1 cellular context compared by ENCODE assay signal in genomic region chr6:31822038-31822821, GRCh38.
TF ChIP-seq lines count a peak whose summit lies in the region.

No MANE protein-coding gene starts in this region.

TF ChIP-seq in HepG2, 621 proteins besides CTCF, POLR2A, EP300 and RAD21 (continued from another document and continues in another):
- TF ChIP-seq TFE3 (CRISPR knock-in tag; IDR thresholded peaks at IDR 0.05) (0 out of 2 replicates have a peak, but pooled peaks have one; percentile 28), ZNF816 (CRISPR knock-in tag; IDR thresholded peaks at IDR 0.05; ENCODE audit: borderline replicate concordance) (peak; percentile 69), CCAR2 (optimal IDR thresholded peaks at IDR 0.05; ENCODE audit: low read depth, low read length) (no peak), SOX6 (IDR thresholded peaks at IDR 0.05) (no peak), SOX6 (CRISPR knock-in tag; IDR thresholded peaks at IDR 0.05) (peak; percentile 44), DPF2 (CRISPR knock-in tag; IDR thresholded peaks at IDR 0.05; ENCODE audit: borderline replicate concordance, low read depth) (no peak), ZNF234 (CRISPR knock-in tag; conservative IDR thresholded peaks at IDR 0.05) (no peak), ATAD3A (CRISPR knock-in tag; IDR thresholded peaks at IDR 0.05) (no peak), ZNF550 (CRISPR knock-in tag; IDR thresholded peaks at IDR 0.05; ENCODE audit: borderline replicate concordance) (no peak), ZKSCAN5 (CRISPR knock-in tag; IDR thresholded peaks at IDR 0.05) (no peak), MTA1 (CRISPR knock-in tag; IDR thresholded peaks at IDR 0.05; ENCODE audit: borderline replicate concordance) (no peak), KDM1A (CRISPR knock-in tag; IDR thresholded peaks at IDR 0.05) (no peak), ZBTB14 (CRISPR knock-in tag; IDR thresholded peaks at IDR 0.05) (no peak), DBP (CRISPR knock-in tag; IDR thresholded peaks at IDR 0.05; ENCODE audit: not compliant biosample characterization) (no peak), RAD51 (IDR thresholded peaks at IDR 0.05; ENCODE audit: borderline replicate concordance) (no peak), ZNF644 (CRISPR knock-in tag; IDR thresholded peaks at IDR 0.05; ENCODE audit: low read depth) (no peak), MIER2 (CRISPR knock-in tag; IDR thresholded peaks at IDR 0.05) (0 out of 2 replicates have a peak, but pooled peaks have one; percentile 37), GLI4 (CRISPR knock-in tag; IDR thresholded peaks at IDR 0.05; ENCODE audit: borderline replicate concordance) (no peak), PAXIP1 (CRISPR knock-in tag; conservative IDR thresholded peaks at IDR 0.05) (peak; percentile 34; the same call in 1 of the 2 replicates), KLF6 (CRISPR knock-in tag; IDR thresholded peaks at IDR 0.05) (no peak), SRSF9 (IDR thresholded peaks at IDR 0.05; ENCODE audit: borderline replicate concordance, insufficient read depth, low read depth, low read length, poor library complexity, severe bottlenecking) (no peak), HOXA7 (CRISPR knock-in tag; IDR thresholded peaks at IDR 0.05) (no peak), E2F1 (CRISPR knock-in tag; IDR thresholded peaks at IDR 0.05) (no peak), ZNF678 (CRISPR knock-in tag; IDR thresholded peaks at IDR 0.05) (no peak), ZNF724P (CRISPR knock-in tag; IDR thresholded peaks at IDR 0.05; ENCODE audit: borderline replicate concordance) (no peak), U2AF1 (optimal IDR thresholded peaks at IDR 0.05; ENCODE audit: low read depth, low read length) (no peak), EEA1 (CRISPR knock-in tag; IDR thresholded peaks at IDR 0.05; ENCODE audit: borderline replicate concordance) (no peak)
- TF ChIP-seq, protein P1, sequence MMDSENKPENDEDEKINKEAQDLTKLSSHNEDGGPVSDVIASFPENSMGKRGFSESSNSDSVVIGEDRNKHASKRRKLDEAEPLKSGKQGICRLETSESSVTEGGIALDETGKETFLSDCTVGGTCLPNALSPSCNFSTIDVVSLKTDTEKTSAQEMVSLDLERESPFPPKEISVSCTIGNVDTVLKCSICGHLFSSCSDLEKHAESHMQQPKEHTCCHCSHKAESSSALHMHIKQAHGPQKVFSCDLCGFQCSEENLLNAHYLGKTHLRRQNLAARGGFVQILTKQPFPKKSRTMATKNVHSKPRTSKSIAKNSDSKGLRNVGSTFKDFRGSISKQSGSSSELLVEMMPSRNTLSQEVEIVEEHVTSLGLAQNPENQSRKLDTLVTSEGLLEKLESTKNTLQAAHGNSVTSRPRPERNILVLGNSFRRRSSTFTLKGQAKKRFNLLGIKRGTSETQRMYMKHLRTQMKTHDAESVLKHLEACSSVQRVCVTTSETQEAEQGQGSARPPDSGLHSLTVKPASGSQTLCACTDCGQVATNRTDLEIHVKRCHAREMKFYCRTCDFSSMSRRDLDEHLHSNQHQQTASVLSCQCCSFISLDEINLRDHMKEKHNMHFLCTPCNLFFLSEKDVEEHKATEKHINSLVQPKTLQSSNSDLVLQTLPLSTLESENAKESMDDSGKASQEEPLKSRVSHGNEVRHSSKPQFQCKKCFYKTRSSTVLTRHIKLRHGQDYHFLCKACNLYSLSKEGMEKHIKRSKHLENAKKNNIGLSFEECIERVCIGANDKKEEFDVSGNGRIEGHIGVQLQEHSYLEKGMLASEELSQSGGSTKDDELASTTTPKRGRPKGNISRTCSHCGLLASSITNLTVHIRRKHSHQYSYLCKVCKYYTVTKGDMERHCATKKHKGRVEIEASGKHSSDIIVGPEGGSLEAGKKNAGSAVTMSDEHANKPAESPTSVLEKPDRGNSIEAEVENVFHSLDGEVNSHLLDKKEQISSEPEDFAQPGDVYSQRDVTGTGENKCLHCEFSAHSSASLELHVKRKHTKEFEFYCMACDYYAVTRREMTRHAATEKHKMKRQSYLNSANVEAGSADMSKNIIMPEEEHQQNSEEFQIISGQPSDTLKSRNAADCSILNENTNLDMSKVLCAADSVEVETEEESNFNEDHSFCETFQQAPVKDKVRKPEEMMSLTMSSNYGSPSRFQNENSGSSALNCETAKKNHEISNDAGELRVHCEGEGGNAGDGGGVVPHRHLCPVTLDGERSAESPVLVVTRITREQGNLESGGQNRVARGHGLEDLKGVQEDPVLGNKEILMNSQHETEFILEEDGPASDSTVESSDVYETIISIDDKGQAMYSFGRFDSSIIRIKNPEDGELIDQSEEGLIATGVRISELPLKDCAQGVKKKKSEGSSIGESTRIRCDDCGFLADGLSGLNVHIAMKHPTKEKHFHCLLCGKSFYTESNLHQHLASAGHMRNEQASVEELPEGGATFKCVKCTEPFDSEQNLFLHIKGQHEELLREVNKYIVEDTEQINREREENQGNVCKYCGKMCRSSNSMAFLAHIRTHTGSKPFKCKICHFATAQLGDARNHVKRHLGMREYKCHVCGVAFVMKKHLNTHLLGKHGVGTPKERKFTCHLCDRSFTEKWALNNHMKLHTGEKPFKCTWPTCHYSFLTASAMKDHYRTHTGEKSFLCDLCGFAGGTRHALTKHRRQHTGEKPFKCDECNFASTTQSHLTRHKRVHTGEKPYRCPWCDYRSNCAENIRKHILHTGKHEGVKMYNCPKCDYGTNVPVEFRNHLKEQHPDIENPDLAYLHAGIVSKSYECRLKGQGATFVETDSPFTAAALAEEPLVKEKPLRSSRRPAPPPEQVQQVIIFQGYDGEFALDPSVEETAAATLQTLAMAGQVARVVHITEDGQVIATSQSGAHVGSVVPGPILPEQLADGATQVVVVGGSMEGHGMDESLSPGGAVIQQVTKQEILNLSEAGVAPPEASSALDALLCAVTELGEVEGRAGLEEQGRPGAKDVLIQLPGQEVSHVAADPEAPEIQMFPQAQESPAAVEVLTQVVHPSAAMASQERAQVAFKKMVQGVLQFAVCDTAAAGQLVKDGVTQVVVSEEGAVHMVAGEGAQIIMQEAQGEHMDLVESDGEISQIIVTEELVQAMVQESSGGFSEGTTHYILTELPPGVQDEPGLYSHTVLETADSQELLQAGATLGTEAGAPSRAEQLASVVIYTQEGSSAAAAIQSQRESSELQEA (CRISPR knock-in tag; IDR thresholded peaks at IDR 0.05; ENCODE audit: not compliant biosample characterization), result no peak
- TF ChIP-seq, protein P2, sequence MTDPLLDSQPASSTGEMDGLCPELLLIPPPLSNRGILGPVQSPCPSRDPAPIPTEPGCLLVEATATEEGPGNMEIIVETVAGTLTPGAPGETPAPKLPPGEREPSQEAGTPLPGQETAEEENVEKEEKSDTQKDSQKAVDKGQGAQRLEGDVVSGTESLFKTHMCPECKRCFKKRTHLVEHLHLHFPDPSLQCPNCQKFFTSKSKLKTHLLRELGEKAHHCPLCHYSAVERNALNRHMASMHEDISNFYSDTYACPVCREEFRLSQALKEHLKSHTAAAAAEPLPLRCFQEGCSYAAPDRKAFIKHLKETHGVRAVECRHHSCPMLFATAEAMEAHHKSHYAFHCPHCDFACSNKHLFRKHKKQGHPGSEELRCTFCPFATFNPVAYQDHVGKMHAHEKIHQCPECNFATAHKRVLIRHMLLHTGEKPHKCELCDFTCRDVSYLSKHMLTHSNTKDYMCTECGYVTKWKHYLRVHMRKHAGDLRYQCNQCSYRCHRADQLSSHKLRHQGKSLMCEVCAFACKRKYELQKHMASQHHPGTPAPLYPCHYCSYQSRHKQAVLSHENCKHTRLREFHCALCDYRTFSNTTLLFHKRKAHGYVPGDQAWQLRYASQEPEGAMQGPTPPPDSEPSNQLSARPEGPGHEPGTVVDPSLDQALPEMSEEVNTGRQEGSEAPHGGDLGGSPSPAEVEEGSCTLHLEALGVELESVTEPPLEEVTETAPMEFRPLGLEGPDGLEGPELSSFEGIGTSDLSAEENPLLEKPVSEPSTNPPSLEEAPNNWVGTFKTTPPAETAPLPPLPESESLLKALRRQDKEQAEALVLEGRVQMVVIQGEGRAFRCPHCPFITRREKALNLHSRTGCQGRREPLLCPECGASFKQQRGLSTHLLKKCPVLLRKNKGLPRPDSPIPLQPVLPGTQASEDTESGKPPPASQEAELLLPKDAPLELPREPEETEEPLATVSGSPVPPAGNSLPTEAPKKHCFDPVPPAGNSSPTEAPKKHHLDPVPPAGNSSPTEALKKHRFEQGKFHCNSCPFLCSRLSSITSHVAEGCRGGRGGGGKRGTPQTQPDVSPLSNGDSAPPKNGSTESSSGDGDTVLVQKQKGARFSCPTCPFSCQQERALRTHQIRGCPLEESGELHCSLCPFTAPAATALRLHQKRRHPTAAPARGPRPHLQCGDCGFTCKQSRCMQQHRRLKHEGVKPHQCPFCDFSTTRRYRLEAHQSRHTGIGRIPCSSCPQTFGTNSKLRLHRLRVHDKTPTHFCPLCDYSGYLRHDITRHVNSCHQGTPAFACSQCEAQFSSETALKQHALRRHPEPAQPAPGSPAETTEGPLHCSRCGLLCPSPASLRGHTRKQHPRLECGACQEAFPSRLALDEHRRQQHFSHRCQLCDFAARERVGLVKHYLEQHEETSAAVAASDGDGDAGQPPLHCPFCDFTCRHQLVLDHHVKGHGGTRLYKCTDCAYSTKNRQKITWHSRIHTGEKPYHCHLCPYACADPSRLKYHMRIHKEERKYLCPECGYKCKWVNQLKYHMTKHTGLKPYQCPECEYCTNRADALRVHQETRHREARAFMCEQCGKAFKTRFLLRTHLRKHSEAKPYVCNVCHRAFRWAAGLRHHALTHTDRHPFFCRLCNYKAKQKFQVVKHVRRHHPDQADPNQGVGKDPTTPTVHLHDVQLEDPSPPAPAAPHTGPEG (CRISPR knock-in tag; IDR thresholded peaks at IDR 0.05), result no peak
- TF ChIP-seq, protein P3, sequence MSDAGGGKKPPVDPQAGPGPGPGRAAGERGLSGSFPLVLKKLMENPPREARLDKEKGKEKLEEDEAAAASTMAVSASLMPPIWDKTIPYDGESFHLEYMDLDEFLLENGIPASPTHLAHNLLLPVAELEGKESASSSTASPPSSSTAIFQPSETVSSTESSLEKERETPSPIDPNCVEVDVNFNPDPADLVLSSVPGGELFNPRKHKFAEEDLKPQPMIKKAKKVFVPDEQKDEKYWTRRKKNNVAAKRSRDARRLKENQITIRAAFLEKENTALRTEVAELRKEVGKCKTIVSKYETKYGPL (CRISPR knock-in tag; IDR thresholded peaks at IDR 0.05), result no peak
- TF ChIP-seq, protein P4, sequence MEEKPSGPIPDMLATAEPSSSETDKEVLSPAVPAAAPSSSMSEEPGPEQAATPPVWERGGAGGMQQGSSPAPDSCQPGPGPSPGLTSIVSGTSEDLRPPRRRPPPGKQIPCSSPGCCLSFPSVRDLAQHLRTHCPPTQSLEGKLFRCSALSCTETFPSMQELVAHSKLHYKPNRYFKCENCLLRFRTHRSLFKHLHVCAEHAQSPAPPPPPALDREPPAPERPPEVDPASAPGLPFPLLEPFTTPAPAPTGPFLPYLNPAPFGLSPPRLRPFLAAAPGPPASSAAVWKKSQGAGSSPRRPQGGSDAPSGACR (CRISPR knock-in tag; IDR thresholded peaks at IDR 0.05), result 0 out of 2 replicates have a peak, but pooled peaks have one; percentile 12
